7 cellular contexts compared by ENCODE assay signal in genomic region chr14:90828642-90829487, GRCh38. TPM values are rescaled to one million over a fixed set of nuclear protein-coding genes. Genes with fewer than 3 reads are reported as not detected.
A peak's percentile ranks its signal among the peaks of the same experiment; 100 is the strongest.
DNase-seq lines count a peak whose midpoint lies in the region; ATAC-seq, FAIRE-seq and TF ChIP-seq lines count a peak whose summit lies in the region.

No MANE protein-coding gene starts in this region.

- peaks cover 9% of the 10 kb centered on the region for H3K9me3 Mint-ChIP-seq in astrocyte (ENCODE audit: unreplicated experiment)
- H3K9me3 Mint-ChIP-seq in glutamatergic neuron (ENCODE audit: unreplicated experiment), result no peaks in the 10 kb centered on the region

- WGBS in lung, 2 donors, result 64 to 72% methylated on average over 17 of the region's 17 CpGs
- 67 to 68% methylated on average over 6 to 17 of the region's 17 CpGs for WGBS in transverse colon (ENCODE audit: low coverage in 1 of 2), 2 donors

- H3K27me3 Mint-ChIP-seq in astrocyte (ENCODE audit: low read depth, unreplicated experiment), result peaks cover 19% of the 10 kb centered on the region
- H3K27me3 Mint-ChIP-seq in glutamatergic neuron (ENCODE audit: unreplicated experiment), result peaks cover 2% of the 10 kb centered on the region

- H3K27ac Mint-ChIP-seq in astrocyte (ENCODE audit: unreplicated experiment) (no peak overlapping the region), glutamatergic neuron (ENCODE audit: unreplicated experiment) (no peak overlapping the region)

- peak overlapping the region; percentile 80 for H3K9ac ChIP-seq in KMS-11
- peak overlapping the region; percentile 56 for H3K9ac ChIP-seq in astrocyte (ENCODE audit: low read length)

- H3K4me1 ChIP-seq in KMS-11 (ENCODE audit: low read depth, poor library complexity, severe bottlenecking) (peaks cover 28% of the 10 kb centered on the region), astrocyte (ENCODE audit: insufficient read depth, low read length) (no peaks in the 10 kb centered on the region), lung (ENCODE audit: control insufficient read depth in 2 of 2, insufficient read depth in 2 of 2, low read length in 2 of 2) (peaks cover 4 to 8% of the 10 kb centered on the region in 2 donors), transverse colon (peaks cover 0 to 17% (median 11%) of the 10 kb centered on the region in 4 donors)

- no peak for FAIRE-seq in astrocyte (lab: Jason Lieb, UNC)

- H3K4me3 ChIP-seq in KMS-11 (IDR thresholded peaks at IDR 0.05; ENCODE audit: insufficient read depth, low read depth, low read length), result no peak overlapping the region
- peak overlapping the region; percentile 35 for H3K4me3 ChIP-seq in astrocyte (ENCODE audit: insufficient read depth, low read depth, low read length)
- no peak overlapping the region for H3K4me3 ChIP-seq in lung
- peak overlapping the region in 3 of 4 donors; percentile 24 to 57 (median 29) for H3K4me3 ChIP-seq in transverse colon

- no peaks in the 10 kb centered on the region for H3K9me3 ChIP-seq in astrocyte (ENCODE audit: insufficient read depth, low read depth, low read length)
- H3K9me3 ChIP-seq in lung (ENCODE audit: control insufficient read depth in 2 of 2, insufficient read depth in 1 of 2, low read length in 1 of 2), result no peaks in the 10 kb centered on the region
- H3K9me3 ChIP-seq in transverse colon, result peaks cover 7 to 8% of the 10 kb centered on the region in 2 donors

- H3K4me1 Mint-ChIP-seq in astrocyte (ENCODE audit: low read depth, unreplicated experiment), result no peaks in the 10 kb centered on the region
- no peaks in the 10 kb centered on the region for H3K4me1 Mint-ChIP-seq in glutamatergic neuron (ENCODE audit: low read depth, unreplicated experiment)

- intact Hi-C loops in transverse colon (cut with DNase I; ENCODE audit: low total_unique reads), result no loop called here

- in situ Hi-C loops in transverse colon (cut with MboI; ENCODE audit: low pct_ligation_motif_present in 1 of 4, low pct_unique_long_range_greater_than_20kb in 1 of 4, low sequenced_read_pairs in 3 of 4), result no loop called here

- ATAC-seq in GM21390 (IDR thresholded peaks at IDR 0.05; ENCODE audit: unreplicated experiment) (peak; percentile 58), lung (ENCODE audit: insufficient read depth, low FRiP score) (peak; percentile 38)

- no peaks in the 10 kb centered on the region for H3K36me3 Mint-ChIP-seq in astrocyte (ENCODE audit: low read depth, unreplicated experiment)
- peaks cover 8% of the 10 kb centered on the region for H3K36me3 Mint-ChIP-seq in glutamatergic neuron (ENCODE audit: unreplicated experiment)

- no peaks in the 10 kb centered on the region for H4K20me1 ChIP-seq in KMS-11 (ENCODE audit: insufficient read depth)
- no peaks in the 10 kb centered on the region for H4K20me1 ChIP-seq in astrocyte (ENCODE audit: insufficient read depth, low read length)

- no peaks in the 10 kb centered on the region for H3K79me2 ChIP-seq in KMS-11 (ENCODE audit: insufficient read depth, low read depth)
- H3K79me2 ChIP-seq in astrocyte (ENCODE audit: insufficient read depth, low read length), result no peaks in the 10 kb centered on the region

- H2AFZ ChIP-seq in KMS-11 (ENCODE audit: low read depth), result peak overlapping the region; percentile 45
- peak overlapping the region; percentile 81 for H2AFZ ChIP-seq in astrocyte (ENCODE audit: low read depth, low read length)

- H3K27me3 ChIP-seq in KMS-11 (ENCODE audit: insufficient read depth, low read depth), result no peaks in the 10 kb centered on the region
- peaks cover 3% of the 10 kb centered on the region for H3K27me3 ChIP-seq in astrocyte (ENCODE audit: insufficient read depth, low read length)
- H3K27me3 ChIP-seq in lung (ENCODE audit: control insufficient read depth, insufficient read depth), result no peaks in the 10 kb centered on the region
- no peaks in the 10 kb centered on the region for H3K27me3 ChIP-seq in transverse colon

- no peak for DNase-seq in astrocyte (ENCODE audit: low read depth)
- no peak for DNase-seq in lung (ENCODE audit: low spot score)
- peak; percentile 33 for DNase-seq in transverse colon
- no peak for DNase-seq in glutamatergic neuron
- DNase-seq in D341Med (ENCODE audit: low spot score), result no peak

- H3K36me3 ChIP-seq in KMS-11 (ENCODE audit: insufficient read depth), result no peaks in the 10 kb centered on the region
- H3K36me3 ChIP-seq in astrocyte (ENCODE audit: insufficient read depth, low read length), result no peaks in the 10 kb centered on the region
- H3K36me3 ChIP-seq in lung (ENCODE audit: control insufficient read depth in 2 of 2, insufficient read depth in 2 of 2, low read length in 2 of 2), result no peaks in the 10 kb centered on the region
- no peaks in the 10 kb centered on the region for H3K36me3 ChIP-seq in transverse colon

- no peak for TF ChIP-seq EP300 in transverse colon (IDR thresholded peaks at IDR 0.05; ENCODE audit: low read depth)

- H3K4me3 Mint-ChIP-seq in astrocyte (ENCODE audit: unreplicated experiment) (no peak overlapping the region), glutamatergic neuron (ENCODE audit: unreplicated experiment) (no peak overlapping the region)

- H3K27ac ChIP-seq in KMS-11, result peak overlapping the region; percentile 99
- no peak overlapping the region for H3K27ac ChIP-seq in astrocyte (ENCODE audit: low read depth, low read length)
- H3K27ac ChIP-seq in lung (ENCODE audit: low read depth in 1 of 2, low read length in 1 of 2), result peak overlapping the region; percentile 75 to 87
- H3K27ac ChIP-seq in transverse colon, result peak overlapping the region; percentile 72 to 89 (median 81)

- TF ChIP-seq CTCF in KMS-11 (conservative IDR thresholded peaks at IDR 0.05; ENCODE audit: low read depth, low read length) (no peak), astrocyte (IDR thresholded peaks at IDR 0.05; ENCODE audit: insufficient read depth, low read depth, low read length) (no peak), lung (IDR thresholded peaks at IDR 0.05; ENCODE audit: control extremely low read depth, extremely low read depth) (no peak), transverse colon (IDR thresholded peaks at IDR 0.05) (no peak), glutamatergic neuron (IDR thresholded peaks at IDR 0.05; ENCODE audit: partially characterized antibody, unreplicated experiment) (no peak)

- no peak for TF ChIP-seq POLR2A in transverse colon (IDR thresholded peaks at IDR 0.05)

- H3K4me2 ChIP-seq in KMS-11 (peak overlapping the region; percentile 93), astrocyte (ENCODE audit: low read length) (peak overlapping the region; percentile 82)

RNA-seq across cellular contexts. Expression of gene TTC7B, which starts 12.6 kb away (rescaled TPM):
- total RNA-seq in astrocyte (42.1 TPM in 2 replicates), lung (10 to 100 TPM; 30.3 to 39.6 TPM), transverse colon (10 to 100 TPM in 1 of 4 donors, 1 to 10 TPM in 3; 8.4 to 11.2 (median 9.2) TPM), glutamatergic neuron (ENCODE audit: unreplicated experiment) (83.1 TPM)
- 10 to 100 TPM; 11.0 to 15.8 TPM for polyA plus RNA-seq in lung

Comparison
In these comparisons a context has a peak if more than half of its experiments do, and no peak if none do; other contexts are left out.
1. H3K4me3 ChIP-seq: peak in astrocyte (single experiment) and transverse colon (3 of 4); none in KMS-11 (single experiment) and lung (single experiment).